Comparison of ENCODE assay signal across 22 cellular contexts in genomic region chr3:32200490-32200889, GRCh38. TPM values are rescaled to one million over a fixed set of nuclear protein-coding genes. Genes with fewer than 3 reads are reported as not detected.
DNase-seq lines count a peak whose midpoint lies in the region; ATAC-seq, FAIRE-seq and TF ChIP-seq lines count a peak whose summit lies in the region.
"Had no signal": no experiment of that assay in that cellular context is flagged by ENCODE, and none has a peak within 500 bp of the region (broad histone marks: within the 10 kb centered on the region; RNA-seq: fewer than 3 reads in every experiment).

No MANE protein-coding gene starts in this region.

- no peak overlapping the region for H3K18ac ChIP-seq in mesendoderm (ENCODE audit: low read length)

- WGBS in heart right ventricle, 2 donors, result 44 to 53% methylated on average over 7 of the region's 7 CpGs
- WGBS in mesendoderm (ENCODE audit: extremely low coverage, insufficient coverage, low lambda C conversion rate), result no CpG with 5 or more reads among the region's 7 CpGs

- no peak overlapping the region for H2BK5ac ChIP-seq in mesendoderm (ENCODE audit: low read length)

- FAIRE-seq in bronchial epithelial cell (lab: Jason Lieb, UNC), result no peak
- FAIRE-seq: small intestine had no signal

- H3K56ac ChIP-seq in mesendoderm (ENCODE audit: low read length), result no peak overlapping the region

- intact Hi-C loops in heart right ventricle (cut with DNase I), result loop anchor here in 3 of 10 donors (2.0 to 5.0 kb wide), 2 partner anchors 37 to 38 kb away; partner anchors contain the start of gene CMTM8 (in 3 of the 3)

- no peaks in the 10 kb centered on the region for H3K9me3 Mint-ChIP-seq in WTC11
- H3K9me3 Mint-ChIP-seq: activated T-cell treated with anti-CD3 and anti-CD28 coated beads, Interleukin-2, amount 50 U/mL, for 24 hours; CD4-positive, alpha-beta memory T cell; central memory CD8-positive, alpha-beta T cell; effector memory CD8-positive, alpha-beta T cell; mesothelial cell of epicardium; neural progenitor cell; stimulated activated effector memory CD8-positive, alpha-beta T cell treated with anti-CD3 and anti-CD28 coated beads, Interleukin-12 subunit alpha, Interleukin-12 subunit beta, amount 100 ng/mL, for 72 hours had no signal

- TF ChIP-seq CTCF in bronchial epithelial cell (IDR thresholded peaks at IDR 0.05; ENCODE audit: insufficient read depth, low read length, severe bottlenecking) (no peak), heart right ventricle (IDR thresholded peaks at IDR 0.05) (no peak), WTC11 (IDR thresholded peaks at IDR 0.05) (no peak)

- H3K23ac ChIP-seq in mesendoderm (ENCODE audit: low read length), result no peak overlapping the region

- ATAC-seq in heart right ventricle (peak; percentile 86 to 92 (median 90)), WTC11 (no peak), GM18520 (IDR thresholded peaks at IDR 0.05; ENCODE audit: unreplicated experiment) (no peak)
- ATAC-seq: effector memory CD8-positive, alpha-beta T cell; stimulated activated effector memory CD8-positive, alpha-beta T cell treated with anti-CD3 and anti-CD28 coated beads, Interleukin-12 subunit alpha, Interleukin-12 subunit beta, amount 100 ng/mL, for 72 hours had no signal

- H3K4me1 Mint-ChIP-seq in WTC11, result no peaks in the 10 kb centered on the region
- H3K4me1 Mint-ChIP-seq: CD4-positive, alpha-beta memory T cell; central memory CD8-positive, alpha-beta T cell; neural progenitor cell; stimulated activated effector memory CD8-positive, alpha-beta T cell treated with anti-CD3 and anti-CD28 coated beads, Interleukin-12 subunit alpha, Interleukin-12 subunit beta, amount 100 ng/mL, for 72 hours had no signal

- no peak overlapping the region for H2AFZ ChIP-seq in ACC112 (ENCODE audit: low read length, unreplicated experiment)

- no peak overlapping the region for H3K4me2 ChIP-seq in mesendoderm (ENCODE audit: low read length)
- H3K4me2 ChIP-seq: neural progenitor cell had no signal

- no peak overlapping the region for H3K27ac ChIP-seq in ACC112 (ENCODE audit: low read depth, low read length)
- peak overlapping the region; percentile 48 to 88 (median 80) for H3K27ac ChIP-seq in heart right ventricle
- H3K27ac ChIP-seq in rectal smooth muscle tissue (ENCODE audit: low read depth, low read length), result peak overlapping the region; percentile 9
- H3K27ac ChIP-seq in mesendoderm (ENCODE audit: low read depth, low read length), result no peak overlapping the region
- H3K27ac ChIP-seq: neural progenitor cell, vagina had no signal

- no peaks in the 10 kb centered on the region for H3K79me1 ChIP-seq in mesendoderm (ENCODE audit: low read length)

- POLR2A ChIA-PET in WTC11 (lab: Charles Lee), result no interaction called here

- H2BK15ac ChIP-seq in mesendoderm (replicated peaks; ENCODE audit: low read depth), result no peak overlapping the region

- no peaks in the 10 kb centered on the region for H3K36me3 Mint-ChIP-seq in WTC11
- H3K36me3 Mint-ChIP-seq: activated naive CD8-positive, alpha-beta T cell; CD4-positive, alpha-beta memory T cell; mesothelial cell of epicardium; neural progenitor cell; stimulated activated effector memory CD8-positive, alpha-beta T cell treated with anti-CD3 and anti-CD28 coated beads, Interleukin-12 subunit alpha, Interleukin-12 subunit beta, amount 100 ng/mL, for 72 hours had no signal

- no peak overlapping the region for H3K4ac ChIP-seq in mesendoderm (ENCODE audit: low read depth, low read length)

- H4K8ac ChIP-seq in mesendoderm (ENCODE audit: low read depth, low read length), result no peak overlapping the region

- H3K27ac Mint-ChIP-seq in WTC11, result no peak overlapping the region
- H3K27ac Mint-ChIP-seq: activated naive CD8-positive, alpha-beta T cell; activated T-cell treated with anti-CD3 and anti-CD28 coated beads, Interleukin-2, amount 50 U/mL, for 24 hours; CD4-positive, alpha-beta memory T cell; effector memory CD8-positive, alpha-beta T cell; mesothelial cell of epicardium; neural progenitor cell; stimulated activated effector memory CD8-positive, alpha-beta T cell treated with anti-CD3 and anti-CD28 coated beads, Interleukin-12 subunit alpha, Interleukin-12 subunit beta, amount 100 ng/mL, for 72 hours had no signal

- H3K27me3 Mint-ChIP-seq in WTC11 (ENCODE audit: low read depth), result no peaks in the 10 kb centered on the region
- H3K27me3 Mint-ChIP-seq: activated naive CD8-positive, alpha-beta T cell had no signal

- CTCF ChIA-PET in WTC11 (lab: Charles Lee), result no interaction called here

- no peak overlapping the region for H4K5ac ChIP-seq in mesendoderm (ENCODE audit: low read length)

- H3K27me3 ChIP-seq in ACC112 (ENCODE audit: insufficient read depth, low read length) (no peaks in the 10 kb centered on the region), bronchial epithelial cell (ENCODE audit: control insufficient read depth, insufficient read depth, low read length) (peaks cover 6% of the 10 kb centered on the region), heart right ventricle (no peaks in the 10 kb centered on the region), rectal smooth muscle tissue (ENCODE audit: control insufficient read depth, insufficient read depth, low read length) (no peaks in the 10 kb centered on the region), mesendoderm (ENCODE audit: insufficient read depth, low read length, poor library complexity) (no peaks in the 10 kb centered on the region)
- H3K27me3 ChIP-seq: neural progenitor cell, vagina had no signal

- peak; percentile 7 for DNase-seq in bronchial epithelial cell (ENCODE audit: low read depth)
- DNase-seq in heart right ventricle, result peak; percentile 63 to 89
- DNase-seq in WTC11 (ENCODE audit: low spot score), result no peak
- no peak for DNase-seq in putamen (ENCODE audit: low spot score)
- no peak for DNase-seq in mesendoderm
- DNase-seq: activated CD4-positive, alpha-beta T cell treated with anti-CD3 and anti-CD28 coated beads, Interleukin-2, amount 50 U/mL, for 48 hours; activated T-cell treated with anti-CD3 and anti-CD28 coated beads, Interleukin-2, amount 50 U/mL, for 24 hours; CD4-positive, alpha-beta memory T cell; effector memory CD8-positive, alpha-beta T cell; NCI-H1105 treated with DMSO at 0.1 percent for 48 hours; NCI-H2171 treated with DMSO at 0.1 percent for 48 hours; small intestine had no signal

- peak overlapping the region; percentile 31; the same call in 1 of the 2 replicates for H3K4me3 ChIP-seq in ACC112 (ENCODE audit: low read depth, low read length)
- no peak overlapping the region for H3K4me3 ChIP-seq in bronchial epithelial cell (ENCODE audit: low read depth, low read length)
- H3K4me3 ChIP-seq in heart right ventricle, result no peak overlapping the region
- H3K4me3 ChIP-seq in rectal smooth muscle tissue (ENCODE audit: low read length), result no peak overlapping the region
- no peak overlapping the region for H3K4me3 ChIP-seq in mesendoderm (ENCODE audit: low read length)
- H3K4me3 ChIP-seq: neural progenitor cell, vagina had no signal

- no peak overlapping the region for H3K9ac ChIP-seq in rectal smooth muscle tissue (ENCODE audit: low read length)
- H3K9ac ChIP-seq in mesendoderm (ENCODE audit: low read length), result no peak overlapping the region
- H3K9ac ChIP-seq: neural progenitor cell had no signal

- H3K9me3 ChIP-seq in heart right ventricle, result no peaks in the 10 kb centered on the region
- H3K9me3 ChIP-seq: vagina had no signal

- H3K4me3 Mint-ChIP-seq in WTC11, result no peak overlapping the region
- H3K4me3 Mint-ChIP-seq: activated naive CD8-positive, alpha-beta T cell; activated T-cell treated with anti-CD3 and anti-CD28 coated beads, Interleukin-2, amount 50 U/mL, for 24 hours; CD4-positive, alpha-beta memory T cell; central memory CD8-positive, alpha-beta T cell; effector memory CD8-positive, alpha-beta T cell; mesothelial cell of epicardium; neural progenitor cell; stimulated activated effector memory CD8-positive, alpha-beta T cell treated with anti-CD3 and anti-CD28 coated beads, Interleukin-12 subunit alpha, Interleukin-12 subunit beta, amount 100 ng/mL, for 72 hours had no signal

- H3K36me3 ChIP-seq in ACC112 (ENCODE audit: insufficient read depth, low read length) (no peaks in the 10 kb centered on the region), bronchial epithelial cell (ENCODE audit: control insufficient read depth, insufficient read depth, low read length) (no peaks in the 10 kb centered on the region), heart right ventricle (no peaks in the 10 kb centered on the region), rectal smooth muscle tissue (ENCODE audit: control insufficient read depth, insufficient read depth, low read length) (no peaks in the 10 kb centered on the region), mesendoderm (ENCODE audit: control insufficient read depth, insufficient read depth, low read length) (no peaks in the 10 kb centered on the region)
- H3K36me3 ChIP-seq: neural progenitor cell, vagina had no signal

- H2BK120ac ChIP-seq in mesendoderm (ENCODE audit: low read depth, low read length), result no peak overlapping the region

- H3K4me1 ChIP-seq in ACC112 (ENCODE audit: control insufficient read depth, insufficient read depth, low read length, unreplicated experiment) (peaks cover 20% of the 10 kb centered on the region), heart right ventricle (peaks cover 4 to 54% (median 46%) of the 10 kb centered on the region in 9 donors), rectal smooth muscle tissue (ENCODE audit: control insufficient read depth, insufficient read depth, low read length) (no peaks in the 10 kb centered on the region), mesendoderm (ENCODE audit: control insufficient read depth, low read depth, low read length) (no peaks in the 10 kb centered on the region)
- H3K4me1 ChIP-seq: neural progenitor cell, vagina had no signal

- H3K79me2 ChIP-seq in ACC112 (ENCODE audit: control insufficient read depth, insufficient read depth, low read length, unreplicated experiment) (no peaks in the 10 kb centered on the region), mesendoderm (ENCODE audit: control insufficient read depth, insufficient read depth, low read length) (no peaks in the 10 kb centered on the region)

- H2AK5ac ChIP-seq in mesendoderm (ENCODE audit: low read length), result no peak overlapping the region

TF ChIP-seq in WTC11, 78 proteins besides CTCF, POLR2A, EP300 and RAD21 (continues in another document):
- no peak for TF ChIP-seq E2F5 (CRISPR knock-in tag; IDR thresholded peaks at IDR 0.05)

RNA-seq across cellular contexts. Expression of gene CMTM8, which starts 38.0 kb away (rescaled TPM):
- 0.79 and 1.2 TPM in 2 replicates for total RNA-seq in bronchial epithelial cell
- 1 to 10 TPM; 2.1 to 6.9 (median 3.4) TPM for total RNA-seq in heart right ventricle
- polyA plus RNA-seq in heart right ventricle, result 1 to 10 TPM; 8.3 to 8.4 TPM
- total RNA-seq in WTC11 (2021), result 9.0 to 11.2 TPM (median 9.1 TPM) in 3 replicates
- polyA plus RNA-seq in mesendoderm (2013, experiment 1 of 2), result 7.4 TPM
- polyA plus RNA-seq in mesendoderm (2013, experiment 2 of 2), result 9.2 TPM
- total RNA-seq: RPMI7951 had no signal

Comparison
In these comparisons a context has a peak if more than half of its experiments do, and no peak if none do; other contexts are left out.
1. H3K27ac ChIP-seq: peak in heart right ventricle (10 of 10) and rectal smooth muscle tissue (single experiment); none in ACC112 (single experiment) and mesendoderm (single experiment).
2. DNase-seq: peak in bronchial epithelial cell (single experiment) and heart right ventricle (2 of 2); none in WTC11 (single experiment), putamen (single experiment) and mesendoderm (single experiment).
3. ATAC-seq: peak in heart right ventricle (8 of 8); none in WTC11 (single experiment) and GM18520 (single experiment).